1 cellular context compared by ENCODE assay signal in genomic region chr16:1975432-1976215, GRCh38.
TF ChIP-seq lines count a peak whose summit lies in the region.

No MANE protein-coding gene starts in this region.

TF ChIP-seq in HepG2, 621 proteins besides CTCF, POLR2A, EP300 and RAD21:
- TF ChIP-seq ZNF703 (CRISPR knock-in tag; IDR thresholded peaks at IDR 0.05; ENCODE audit: borderline replicate concordance) (no peak), GLMP (CRISPR knock-in tag; IDR thresholded peaks at IDR 0.05; ENCODE audit: borderline replicate concordance) (no peak), RBFOX2 (IDR thresholded peaks at IDR 0.05; ENCODE audit: low read depth, low read length) (0 out of 2 replicates have a peak, but pooled peaks have one; percentile 6), HMGA1 (CRISPR knock-in tag; conservative IDR thresholded peaks at IDR 0.05) (no peak), NR2C2 (CRISPR knock-in tag; IDR thresholded peaks at IDR 0.05; ENCODE audit: borderline replicate concordance) (no peak)
